24 cellular contexts compared by ENCODE assay signal in genomic region chr7:46554688-46555422, GRCh38.
DNase-seq lines count a peak whose midpoint lies in the region; ATAC-seq, FAIRE-seq and TF ChIP-seq lines count a peak whose summit lies in the region.
"Had no signal": no experiment of that assay in that cellular context is flagged by ENCODE, and none has a peak within 500 bp of the region (broad histone marks: within the 10 kb centered on the region; RNA-seq: fewer than 3 reads in every experiment).

No MANE protein-coding gene starts in this region.

- H3K27me3 ChIP-seq in keratinocyte (ENCODE audit: control insufficient read depth, extremely low read depth, insufficient read depth, low read length) = no peaks in the 10 kb centered on the region
- H3K27me3 ChIP-seq: ovary had no signal

- no peak overlapping the region for H3K4me3 Mint-ChIP-seq in HFFc6
- H3K4me3 Mint-ChIP-seq: activated CD8-positive, alpha-beta T cell treated with anti-CD3 and anti-CD28 coated beads for 36 hours; activated naive CD8-positive, alpha-beta T cell treated with anti-CD3 and anti-CD28 coated beads for 36 hours; naive B cell had no signal

- H3K27ac ChIP-seq in keratinocyte (ENCODE audit: control insufficient read depth, insufficient read depth, low read length) = no peak overlapping the region
- H3K27ac ChIP-seq: HL-60, ovary, WERI-Rb-1 had no signal

- H3K9ac ChIP-seq in keratinocyte (ENCODE audit: control insufficient read depth, extremely low read depth, insufficient read depth, low read length) = no peak overlapping the region

- TF ChIP-seq CTCF in HFFc6 (IDR thresholded peaks at IDR 0.05) (no peak), astrocyte of the spinal cord (IDR thresholded peaks at IDR 0.05; ENCODE audit: low read depth, low read length) (no peak), keratinocyte (optimal IDR thresholded peaks at IDR 0.05 in 1 of 3, IDR thresholded peaks at IDR 0.05 in 1 of 3, conservative IDR thresholded peaks at IDR 0.05 in 1 of 3; ENCODE audit: extremely low read depth in 1 of 3, insufficient read depth in 2 of 3, low read length in 3 of 3) (no peak)

- H4K20me1 ChIP-seq in keratinocyte (ENCODE audit: control insufficient read depth, extremely low read depth, insufficient read depth, low read length) = no peaks in the 10 kb centered on the region

- H3K9me3 ChIP-seq in keratinocyte (ENCODE audit: control insufficient read depth, low read depth, low read length) = no peaks in the 10 kb centered on the region
- H3K9me3 ChIP-seq: ovary had no signal

- H3K9me1 ChIP-seq in keratinocyte (ENCODE audit: control insufficient read depth, extremely low read depth, insufficient read depth, low read length) = no peaks in the 10 kb centered on the region

- H3K4me1 ChIP-seq in keratinocyte (ENCODE audit: control insufficient read depth, extremely low read depth, insufficient read depth, low read length) = peaks cover 20% of the 10 kb centered on the region

- peak; percentile 78 for FAIRE-seq in keratinocyte (lab: Jason Lieb, UNC)
- FAIRE-seq: GM12878 had no signal

- no peaks in the 10 kb centered on the region; the same call in 1 of the 2 replicates for H3K27me3 Mint-ChIP-seq in HFFc6 (ENCODE audit: insufficient read depth)
- H3K27me3 Mint-ChIP-seq: activated CD8-positive, alpha-beta T cell treated with anti-CD3 and anti-CD28 coated beads for 36 hours; activated naive CD8-positive, alpha-beta T cell treated with anti-CD3 and anti-CD28 coated beads for 36 hours; naive B cell had no signal

- no peaks in the 10 kb centered on the region for H3K36me3 ChIP-seq in keratinocyte (ENCODE audit: control insufficient read depth in 2 of 2, extremely low read depth in 1 of 2, insufficient read depth in 2 of 2, low read length in 2 of 2)
- H3K36me3 ChIP-seq: ovary, WERI-Rb-1 had no signal

- dilution Hi-C loops in keratinocyte (cut with MboI; ENCODE audit: extremely low pct_ligation_motif_present, low sequenced_read_pairs) = no loop called here

- no peak overlapping the region for H3K4me2 ChIP-seq in keratinocyte (ENCODE audit: control insufficient read depth, extremely low read depth, insufficient read depth, low read depth, low read length)

- no peak overlapping the region for H3K4me3 ChIP-seq in astrocyte of the spinal cord (ENCODE audit: low read depth, low read length)
- no peak overlapping the region for H3K4me3 ChIP-seq in keratinocyte (ENCODE audit: control insufficient read depth in 2 of 3, extremely low read depth in 1 of 3, insufficient read depth in 2 of 3, low read depth in 1 of 3, low read length in 3 of 3)
- H3K4me3 ChIP-seq: GM12878, ovary had no signal

- no peak overlapping the region for H2AFZ ChIP-seq in keratinocyte (ENCODE audit: control insufficient read depth, low read length)

- H3K79me2 ChIP-seq in keratinocyte (ENCODE audit: control insufficient read depth, insufficient read depth, low read length) = no peaks in the 10 kb centered on the region

- in situ Hi-C loops in astrocyte of the spinal cord (cut with HindIII; ENCODE audit: low sequenced_read_pairs) = no loop called here

- no peaks in the 10 kb centered on the region for H3K9me3 Mint-ChIP-seq in HFFc6

- H3K4me1 Mint-ChIP-seq in HFFc6 (ENCODE audit: low read depth) = peaks cover 38% of the 10 kb centered on the region
- H3K4me1 Mint-ChIP-seq: activated naive CD8-positive, alpha-beta T cell treated with anti-CD3 and anti-CD28 coated beads for 36 hours; naive B cell had no signal

- no peak overlapping the region for H3K27ac Mint-ChIP-seq in HFFc6
- H3K27ac Mint-ChIP-seq: activated CD8-positive, alpha-beta T cell treated with anti-CD3 and anti-CD28 coated beads for 36 hours; activated naive CD8-positive, alpha-beta T cell treated with anti-CD3 and anti-CD28 coated beads for 36 hours; naive B cell had no signal

- no peaks in the 10 kb centered on the region for H3K36me3 Mint-ChIP-seq in HFFc6 (ENCODE audit: low read depth)
- H3K36me3 Mint-ChIP-seq: activated naive CD8-positive, alpha-beta T cell treated with anti-CD3 and anti-CD28 coated beads for 36 hours; naive B cell had no signal

- DNase-seq in AG08395 (ENCODE audit: low spot score) = peak; percentile 53
- peak; percentile 39 for DNase-seq in HFFc6
- DNase-seq in astrocyte of the spinal cord (ENCODE audit: low read depth, low spot score) = peak; percentile 71
- no peak for DNase-seq in keratinocyte (ENCODE audit: low read depth, low spot score)
- no peak for DNase-seq in epidermal melanocyte (ENCODE audit: insufficient read length, low spot score)
- DNase-seq in activated effector memory CD4-positive, alpha-beta T cell treated with Interleukin-2 at 50 U/mL for 16 hours = no peak
- DNase-seq: activated CD8-positive, alpha-beta T cell treated with anti-CD3 and anti-CD28 coated beads for 36 hours; activated naive CD8-positive, alpha-beta T cell treated with anti-CD3 and anti-CD28 coated beads for 36 hours; activated T-cell treated with anti-CD3 and anti-CD28 coated beads, Interleukin-2, amount 50 U/mL, for 48 hours; central memory CD4-positive, alpha-beta T cell; effector memory CD4-positive, alpha-beta T cell; naive B cell; NCI-H1694; NK-92 treated with Interleukin-12 subunit alpha and Interleukin-12 subunit beta, amount 100 ng/mL, for 24 hours; ovary; stimulated activated CD4-positive, alpha-beta T cell treated with anti-CD3 and anti-CD28 coated beads, Interleukin-4, amount 100 ng/mL, for 4 hours; stimulated activated CD8-positive, alpha-beta memory T cell treated with anti-CD3 and anti-CD28 coated beads, Interleukin-4, amount 100 ng/mL, for 48 hours; substantia nigra; T-helper 1 cell; WERI-Rb-1 had no signal

- ATAC-seq in HG03095 (IDR thresholded peaks at IDR 0.05; ENCODE audit: unreplicated experiment) (no peak), GM21825 (IDR thresholded peaks at IDR 0.05; ENCODE audit: unreplicated experiment) (no peak)
- ATAC-seq: activated CD8-positive, alpha-beta T cell treated with anti-CD3 and anti-CD28 coated beads for 36 hours; GM12878 had no signal

Comparison
In these comparisons a context has a peak if more than half of its experiments do, and no peak if none do; other contexts are left out.
1. DNase-seq: peak in AG08395 (single experiment), HFFc6 (single experiment) and astrocyte of the spinal cord (single experiment); none in keratinocyte (single experiment), epidermal melanocyte (single experiment) and activated effector memory CD4-positive, alpha-beta T cell treated with Interleukin-2 at 50 U/mL for 16 hours (single experiment).